In genomic region chr2:196618661-196619060, GRCh38 we compare ENCODE assay signal across 1 cellular context.
TF ChIP-seq lines count a peak whose summit lies in the region.

No MANE protein-coding gene starts in this region.

TF ChIP-seq in H1, 55 proteins besides CTCF, POLR2A, EP300 and RAD21:
- TF ChIP-seq SIRT6 (IDR thresholded peaks at IDR 0.05; ENCODE audit: low read length): no peak
- no peak for TF ChIP-seq YY1 (IDR thresholded peaks at IDR 0.05; ENCODE audit: low read depth, low read length)
- TF ChIP-seq MAX (IDR thresholded peaks at IDR 0.05): no peak
- TF ChIP-seq ZNF274 (IDR thresholded peaks at IDR 0.05; ENCODE audit: borderline replicate concordance, extremely low read depth, low read length): no peak
- TF ChIP-seq HDAC6 (IDR thresholded peaks at IDR 0.05; ENCODE audit: low read depth, low read length): no peak
- no peak for TF ChIP-seq ATF3 (IDR thresholded peaks at IDR 0.05; ENCODE audit: insufficient read depth, low read depth, low read length)
- no peak for TF ChIP-seq CREB1 (IDR thresholded peaks at IDR 0.05)
- TF ChIP-seq CTBP2 (IDR thresholded peaks at IDR 0.05; ENCODE audit: borderline replicate concordance, insufficient read depth, insufficient read length, low read length): no peak
- no peak for TF ChIP-seq CEBPB (IDR thresholded peaks at IDR 0.05; ENCODE audit: low read depth, low read length)
- no peak for TF ChIP-seq TBP (IDR thresholded peaks at IDR 0.05; ENCODE audit: low read depth, low read length)
- no peak for TF ChIP-seq BACH1 (IDR thresholded peaks at IDR 0.05; ENCODE audit: low read length)
- no peak for TF ChIP-seq KDM5A (IDR thresholded peaks at IDR 0.05; ENCODE audit: low read length)
